Comparison of ENCODE assay signal across 23 cellular contexts in the genomic region with DNA sequence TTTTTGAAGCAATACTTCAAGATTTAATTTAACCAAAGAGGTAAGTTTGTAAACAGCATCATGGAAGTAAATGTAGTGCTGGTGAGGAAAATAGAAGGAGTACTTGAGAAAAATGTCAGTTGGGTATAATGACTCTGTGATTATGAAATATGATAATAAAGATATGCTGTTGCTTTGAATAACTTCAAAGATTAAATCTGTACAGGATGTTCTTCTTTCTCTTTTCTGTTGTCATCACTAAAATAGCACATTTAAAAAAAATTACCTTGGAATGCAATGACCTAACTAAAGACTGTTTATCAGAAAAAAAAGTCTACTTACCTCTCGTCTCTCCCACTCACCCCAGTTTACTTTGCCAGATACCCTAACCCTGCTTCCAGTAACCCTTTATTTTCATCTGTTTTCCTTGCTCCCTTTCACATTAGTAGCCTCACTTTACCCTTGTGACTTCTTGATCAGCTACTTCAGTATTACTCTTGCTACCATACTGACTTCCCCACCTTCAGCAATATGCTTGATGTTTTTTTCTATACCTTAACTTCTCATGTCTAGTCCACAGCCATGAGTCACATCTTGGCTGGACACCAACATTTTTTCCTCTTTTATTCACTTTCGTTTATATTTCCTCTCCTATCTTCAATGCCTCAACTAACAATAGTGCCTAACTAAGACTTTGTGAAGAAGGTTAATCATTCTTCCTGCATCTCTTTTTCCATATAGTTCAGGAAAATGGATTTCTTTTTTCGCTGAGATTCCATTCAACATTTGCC. TPM values are rescaled to one million over a fixed set of nuclear protein-coding genes. Genes with fewer than 3 reads are reported as not detected.
A peak's percentile ranks its signal among the peaks of the same experiment; 100 is the strongest.
DNase-seq lines count a peak whose midpoint lies in the region; ATAC-seq and TF ChIP-seq lines count a peak whose summit lies in the region.
"Had no signal": no experiment of that assay in that cellular context is flagged by ENCODE, and none has a peak within 500 bp of the region (broad histone marks: within the 10 kb centered on the region; RNA-seq: fewer than 3 reads in every experiment).

No MANE protein-coding gene starts in this region.

- H3K9me3 ChIP-seq in mammary epithelial cell (replicated peaks; ENCODE audit: insufficient read depth, low read length) = peaks cover 3% of the 10 kb centered on the region
- H3K9me3 ChIP-seq: neutrophil had no signal

- no peak overlapping the region for H2AFZ ChIP-seq in mammary epithelial cell (ENCODE audit: low read depth, low read length)
- H2AFZ ChIP-seq: GM23248 had no signal

- no peaks in the 10 kb centered on the region for H3K27me3 Mint-ChIP-seq in type B pancreatic cell
- H3K27me3 Mint-ChIP-seq: activated CD8-positive, alpha-beta memory T cell treated with anti-CD3 and anti-CD28 coated beads, Interleukin-2, amount 10 ng/mL, durations not matched to agents 7 days and 5 days; CD4-positive, alpha-beta T cell had no signal

- no TSS peak for BruUV-seq in mammary epithelial cell (replicated peaks; lab: Mats Ljungman, UMichigan)

- H3K4me2 ChIP-seq in mammary epithelial cell (ENCODE audit: insufficient read depth, low read depth, low read length) = no peak overlapping the region

- no peaks in the 10 kb centered on the region for H3K36me3 ChIP-seq in mammary epithelial cell (ENCODE audit: insufficient read depth, low read length)
- H3K36me3 ChIP-seq: neutrophil, transverse colon had no signal

- peak; percentile 60 for DNase-seq in A172 (ENCODE audit: low spot score)
- DNase-seq in LoVo (ENCODE audit: low spot score) = peak; percentile 9
- peak; percentile 66 for DNase-seq in mammary epithelial cell
- DNase-seq in inferior parietal cortex (ENCODE audit: extremely low spot score) = peak; percentile 23
- no peak for DNase-seq in NCI-H1930 (lab: John Stamatoyannopoulos, UW)
- no peak for DNase-seq in type B pancreatic cell (ENCODE audit: extremely low spot score, unreplicated experiment)
- no peak for DNase-seq in NCI-H1105 treated with DMSO at 0.1 percent for 48 hours (lab: John Stamatoyannopoulos, UW)
- DNase-seq: activated CD8-positive, alpha-beta memory T cell treated with anti-CD3 and anti-CD28 coated beads, Interleukin-2, amount 10 ng/mL, durations not matched to agents 7 days and 5 days; CD4-positive, alpha-beta T cell; central memory CD4-positive, alpha-beta T cell; GM23248; NCI-H2081 treated with DMSO at 0.1 percent for 48 hours; NCI-H526 treated with DMSO at 0.1 percent for 48 hours; RPMI8226; transverse colon had no signal

- 30% methylated on average over 3 of the region's 3 CpGs for WGBS in mammary epithelial cell (ENCODE audit: low coverage, missing lambda C conversion rate)

- H3K27ac Mint-ChIP-seq in type B pancreatic cell = no peak overlapping the region
- H3K27ac Mint-ChIP-seq: activated CD8-positive, alpha-beta memory T cell treated with anti-CD3 and anti-CD28 coated beads, Interleukin-2, amount 10 ng/mL, durations not matched to agents 7 days and 5 days; CD4-positive, alpha-beta T cell; stimulated activated effector memory CD8-positive, alpha-beta T cell treated with anti-CD3 and anti-CD28 coated beads, Interleukin-12 subunit alpha, Interleukin-12 subunit beta, amount 100 ng/mL, for 72 hours had no signal

- intact Hi-C loops in mammary epithelial cell (cut with micrococcal nuclease) = no loop called here

- no peaks in the 10 kb centered on the region for H3K4me1 ChIP-seq in mammary epithelial cell (ENCODE audit: insufficient read depth, low read length)
- H3K4me1 ChIP-seq: transverse colon had no signal

- ATAC-seq in GM18520 (IDR thresholded peaks at IDR 0.05; ENCODE audit: unreplicated experiment) = no peak
- ATAC-seq: activated CD4-positive, CD25-positive, alpha-beta regulatory T cell treated with anti-CD3 and anti-CD28 coated beads, Interleukin-2, amount 50 U/mL, for 24 hours; activated CD8-positive, alpha-beta memory T cell treated with anti-CD3 and anti-CD28 coated beads, Interleukin-2, amount 10 ng/mL, durations not matched to agents 7 days and 5 days; GM12878; stimulated activated effector memory CD8-positive, alpha-beta T cell treated with anti-CD3 and anti-CD28 coated beads, Interleukin-12 subunit alpha, Interleukin-12 subunit beta, amount 100 ng/mL, for 72 hours had no signal

- no peaks in the 10 kb centered on the region for H3K79me2 ChIP-seq in mammary epithelial cell (ENCODE audit: insufficient read depth, low read length)

- in situ Hi-C loops in mammary epithelial cell (cut with MboI; ENCODE audit: low sequenced_read_pairs in 2 of 2) = no loop called here

- no peaks in the 10 kb centered on the region for H3K36me3 Mint-ChIP-seq in type B pancreatic cell
- H3K36me3 Mint-ChIP-seq: activated CD8-positive, alpha-beta memory T cell treated with anti-CD3 and anti-CD28 coated beads, Interleukin-2, amount 10 ng/mL, durations not matched to agents 7 days and 5 days; stimulated activated effector memory CD8-positive, alpha-beta T cell treated with anti-CD3 and anti-CD28 coated beads, Interleukin-12 subunit alpha, Interleukin-12 subunit beta, amount 100 ng/mL, for 72 hours had no signal

- no peak overlapping the region for H3K27ac ChIP-seq in mammary epithelial cell (ENCODE audit: insufficient read depth, low read depth, low read length)
- H3K27ac ChIP-seq: GM23248, neutrophil, skin epidermis, transverse colon had no signal

- H4K20me1 ChIP-seq in mammary epithelial cell (ENCODE audit: insufficient read depth, low read length) = no peaks in the 10 kb centered on the region

- dilution Hi-C loops in mammary epithelial cell (cut with HindIII; ENCODE audit: low sequenced_read_pairs) = no loop called here

- H3K9ac ChIP-seq in mammary epithelial cell (ENCODE audit: insufficient read depth, low read length) = no peak overlapping the region
- H3K9ac ChIP-seq: GM23248 had no signal

- no peak overlapping the region for H3K4me3 Mint-ChIP-seq in type B pancreatic cell
- H3K4me3 Mint-ChIP-seq: activated CD8-positive, alpha-beta memory T cell treated with anti-CD3 and anti-CD28 coated beads, Interleukin-2, amount 10 ng/mL, durations not matched to agents 7 days and 5 days; CD4-positive, alpha-beta T cell; stimulated activated effector memory CD8-positive, alpha-beta T cell treated with anti-CD3 and anti-CD28 coated beads, Interleukin-12 subunit alpha, Interleukin-12 subunit beta, amount 100 ng/mL, for 72 hours had no signal

- TF ChIP-seq CTCF in mammary epithelial cell (conservative IDR thresholded peaks at IDR 0.05 in 1 of 2, IDR thresholded peaks at IDR 0.05 in 1 of 2; ENCODE audit: extremely low read depth in 1 of 2, insufficient read depth in 1 of 2, low read depth in 1 of 2, low read length in 2 of 2) = no peak
- TF ChIP-seq CTCF in type B pancreatic cell (conservative IDR thresholded peaks at IDR 0.05) = no peak

- peaks cover 5% of the 10 kb centered on the region for H3K4me1 Mint-ChIP-seq in type B pancreatic cell (ENCODE audit: unreplicated experiment)
- H3K4me1 Mint-ChIP-seq: activated CD8-positive, alpha-beta memory T cell treated with anti-CD3 and anti-CD28 coated beads, Interleukin-2, amount 10 ng/mL, durations not matched to agents 7 days and 5 days; stimulated activated effector memory CD8-positive, alpha-beta T cell treated with anti-CD3 and anti-CD28 coated beads, Interleukin-12 subunit alpha, Interleukin-12 subunit beta, amount 100 ng/mL, for 72 hours had no signal

- CTCF ChIA-PET in mammary epithelial cell (lab: Charles Lee; ENCODE audit: low non-redundant PET) = no interaction called here

- H3K27me3 ChIP-seq in mammary epithelial cell (ENCODE audit: insufficient read depth, low read length) = no peaks in the 10 kb centered on the region
- H3K27me3 ChIP-seq: neutrophil, transverse colon had no signal

- no peaks in the 10 kb centered on the region for H3K9me3 Mint-ChIP-seq in type B pancreatic cell

- H3K4me3 ChIP-seq in mammary epithelial cell (replicated peaks in 1 of 3; ENCODE audit: insufficient read depth in 1 of 3, low read depth in 2 of 3, low read length in 3 of 3) = no peak overlapping the region
- H3K4me3 ChIP-seq: GM12878, GM23248, skin epidermis, transverse colon had no signal

RNA-seq across cellular contexts. Expression of a gene that starts 29.7 kb away (rescaled TPM):
- not detected in 2 replicates for total RNA-seq in A172 (2014; rRNA removed; shearing (Covaris generic))
- total RNA-seq in mammary epithelial cell = not detected
- not detected for polyA plus RNA-seq in mammary epithelial cell
- polyA minus RNA-seq in mammary epithelial cell = not detected
- not detected in 2 replicates for total RNA-seq in type B pancreatic cell (ENCODE audit: low replicate concordance)
- total RNA-seq: activated CD8-positive, alpha-beta memory T cell treated with anti-CD3 and anti-CD28 coated beads, Interleukin-2, amount 10 ng/mL, durations not matched to agents 7 days and 5 days; CD4-positive, alpha-beta T cell; GM12878; GM23248; kidney epithelial cell; mononuclear cell; transverse colon had no signal
- polyA plus RNA-seq: GM12878, GM23248 had no signal

Comparison
In these comparisons a context has a peak if more than half of its experiments do, and no peak if none do; other contexts are left out.
1. DNase-seq: peak in A172 (single experiment), LoVo (single experiment), mammary epithelial cell (single experiment) and inferior parietal cortex (single experiment); none in NCI-H1930 (0 of 2), type B pancreatic cell (single experiment) and NCI-H1105 treated with DMSO at 0.1 percent for 48 hours (single experiment).